In genomic region chr3:111943533-111943932, GRCh38 we compare ENCODE assay signal across 26 cellular contexts. TPM values are rescaled to one million over a fixed set of nuclear protein-coding genes. Genes with fewer than 3 reads are reported as not detected.
"Had no signal": no experiment of that assay in that cellular context is flagged by ENCODE, and none has a peak within 500 bp of the region (broad histone marks: within the 10 kb centered on the region; RNA-seq: fewer than 3 reads in every experiment).

No MANE protein-coding gene starts in this region.

- DNase-seq: activated B cell treated with CpG ODN at 0.5 μM for 24 hours; activated CD4-positive, alpha-beta T cell treated with anti-CD3 and anti-CD28 coated beads for 48 hours; activated CD8-positive, alpha-beta memory T cell treated with anti-CD3 and anti-CD28 coated beads, Interleukin-2, amount 50 U/mL, for 4 hours; activated CD8-positive, alpha-beta T cell treated with anti-CD3 and anti-CD28 coated beads, Interleukin-2, amount 10 ng/mL, durations not matched to agents 7 days and 5 days; activated gamma-delta T cell; activated T-cell treated with anti-CD3 and anti-CD28 coated beads, Interleukin-2, amount 50 U/mL, for 48 hours; amniotic stem cell; body of pancreas; effector memory CD4-positive, alpha-beta T cell; erythroblast; kidney; left lung; mucosa of descending colon; naive thymus-derived CD4-positive, alpha-beta T cell; pancreas; stimulated activated CD4-positive, alpha-beta T cell treated with anti-CD3 and anti-CD28 coated beads, Interleukin-15, amount 100 ng/mL, for 24 hours; stimulated activated CD4-positive, alpha-beta T cell treated with anti-CD3 and anti-CD28 coated beads, Interleukin-4, amount 100 ng/mL, for 24 hours; stimulated activated naive CD4-positive, alpha-beta T cell; substantia nigra; T-helper 2 cell; transverse colon had no signal

- H3K4me1 ChIP-seq: body of pancreas, left lung, pancreas, vagina had no signal

- H3K27me3 Mint-ChIP-seq: activated B cell treated with CpG ODN at 0.5 μM for 24 hours; central memory CD8-positive, alpha-beta T cell had no signal

- ATAC-seq: activated CD8-positive, alpha-beta T cell treated with anti-CD3 and anti-CD28 coated beads, Interleukin-2, amount 10 ng/mL, durations not matched to agents 7 days and 5 days; activated naive CD4-positive, alpha-beta T cell treated with anti-CD3 and anti-CD28 coated beads, Interleukin-2, amount 50 U/mL, for 72 hours; body of pancreas; left lung; mucosa of descending colon; naive thymus-derived CD4-positive, alpha-beta T cell; pancreas had no signal

- H3K27me3 ChIP-seq: body of pancreas, left lung, pancreas, transverse colon, vagina had no signal

- H3K36me3 Mint-ChIP-seq: activated naive CD4-positive, alpha-beta T cell treated with anti-CD3 and anti-CD28 coated beads, Interleukin-2, amount 50 U/mL, for 72 hours; naive thymus-derived CD4-positive, alpha-beta T cell had no signal

- FAIRE-seq: TTC549 had no signal

- H3K9me3 Mint-ChIP-seq: activated B cell treated with CpG ODN at 0.5 μM for 24 hours; activated naive CD4-positive, alpha-beta T cell treated with anti-CD3 and anti-CD28 coated beads, Interleukin-2, amount 50 U/mL, for 72 hours; central memory CD8-positive, alpha-beta T cell; memory B cell; naive thymus-derived CD4-positive, alpha-beta T cell had no signal

- H3K9me3 ChIP-seq: body of pancreas, left lung, mucosa of descending colon, pancreas, transverse colon, vagina had no signal

- H3K4me3 ChIP-seq: body of pancreas, left lung, mucosa of descending colon, pancreas, transverse colon, vagina had no signal

- H3K4me3 Mint-ChIP-seq: activated B cell treated with CpG ODN at 0.5 μM for 24 hours; activated CD8-positive, alpha-beta T cell treated with anti-CD3 and anti-CD28 coated beads, Interleukin-2, amount 10 ng/mL, durations not matched to agents 7 days and 5 days; central memory CD8-positive, alpha-beta T cell; memory B cell; naive thymus-derived CD4-positive, alpha-beta T cell had no signal

- H3K27ac ChIP-seq: body of pancreas, left lung, pancreas, transverse colon, vagina had no signal

- H3K27ac Mint-ChIP-seq: activated B cell treated with CpG ODN at 0.5 μM for 24 hours; activated CD8-positive, alpha-beta T cell treated with anti-CD3 and anti-CD28 coated beads, Interleukin-2, amount 10 ng/mL, durations not matched to agents 7 days and 5 days; activated naive CD4-positive, alpha-beta T cell treated with anti-CD3 and anti-CD28 coated beads, Interleukin-2, amount 50 U/mL, for 72 hours; memory B cell; naive thymus-derived CD4-positive, alpha-beta T cell had no signal

- H3K4me1 Mint-ChIP-seq: activated B cell treated with CpG ODN at 0.5 μM for 24 hours; memory B cell; naive thymus-derived CD4-positive, alpha-beta T cell had no signal

RNA-seq across cellular contexts. Expression of gene TAGLN3, which starts 55.2 kb away (rescaled TPM):
- total RNA-seq: activated B cell treated with CpG ODN at 0.5 μM for 24 hours; activated CD8-positive, alpha-beta T cell treated with anti-CD3 and anti-CD28 coated beads, Interleukin-2, amount 10 ng/mL, durations not matched to agents 7 days and 5 days had no signal
- polyA plus RNA-seq: naive thymus-derived CD4-positive, alpha-beta T cell had no signal
